ENCODE assay signal across 9 cellular contexts in genomic region chrX:64218023-64218422, GRCh38. TPM values are rescaled to one million over a fixed set of nuclear protein-coding genes. Genes with fewer than 3 reads are reported as not detected.
"Had no signal": no experiment of that assay in that cellular context is flagged by ENCODE, and none has a peak within 500 bp of the region (broad histone marks: within the 10 kb centered on the region; RNA-seq: fewer than 3 reads in every experiment).

No MANE protein-coding gene starts in this region.

- ATAC-seq: HCT116, K562 had no signal

- H3K4me1 ChIP-seq: HAP-1 had no signal

- H3K27ac ChIP-seq: GM23248 had no signal

- H3K4me3 Mint-ChIP-seq: HFFc6 had no signal

- H3K9me3 Mint-ChIP-seq: HFFc6 had no signal

- H3K9me3 ChIP-seq: HAP-1 had no signal

- DNase-seq: GM23248, GOT3, H7, HFFc6, IMR-90 had no signal

- H3K4me3 ChIP-seq: GM23248, HAP-1, K562 had no signal

- H3K27ac Mint-ChIP-seq: HFFc6 had no signal

- H3K36me3 ChIP-seq: HAP-1 had no signal

RNA-seq across cellular contexts. Expression of gene ASB12, which starts 12.4 kb away (rescaled TPM):
- total RNA-seq: H4, HFFc6, IMR-90 had no signal
- polyA plus RNA-seq: GM23248, IMR-90 had no signal
